24 cellular contexts compared by ENCODE assay signal in genomic region chr16:80915079-80915450, GRCh38.
"Had no signal": no experiment of that assay in that cellular context is flagged by ENCODE, and none has a peak within 500 bp of the region (broad histone marks: within the 10 kb centered on the region; RNA-seq: fewer than 3 reads in every experiment).

No MANE protein-coding gene starts in this region.

- H3K4me3 ChIP-seq: coronary artery, dorsolateral prefrontal cortex, esophagus muscularis mucosa, gastroesophageal sphincter, heart left ventricle, left lung, lung had no signal

- FAIRE-seq: colon, endothelial cell of umbilical vein, frontal cortex, islet of Langerhans, keratinocyte had no signal

- H3K36me3 Mint-ChIP-seq: memory B cell; naive thymus-derived CD4-positive, alpha-beta T cell had no signal

- H3K27ac ChIP-seq: coronary artery, dorsolateral prefrontal cortex, esophagus muscularis mucosa, foreskin keratinocyte, gastroesophageal sphincter, heart left ventricle, left lung had no signal

- DNase-seq: dermis blood vessel endothelial cell; dorsolateral prefrontal cortex; effector CD4-positive, alpha-beta T cell; effector memory CD4-positive, alpha-beta T cell; foreskin keratinocyte; heart left ventricle; hippocampal formation; left cardiac atrium; left lung; left ventricle myocardium superior; mammary epithelial cell; mesendoderm; midbrain; naive thymus-derived CD4-positive, alpha-beta T cell had no signal

- H3K4me1 Mint-ChIP-seq: memory B cell; naive thymus-derived CD4-positive, alpha-beta T cell had no signal

- H3K4me1 ChIP-seq: esophagus muscularis mucosa, foreskin keratinocyte, gastroesophageal sphincter, heart left ventricle, left lung had no signal

- H3K4me3 Mint-ChIP-seq: memory B cell; naive thymus-derived CD4-positive, alpha-beta T cell had no signal

- H3K27me3 ChIP-seq: dorsolateral prefrontal cortex, foreskin keratinocyte, heart left ventricle, left lung had no signal

- ATAC-seq: foreskin keratinocyte; gastroesophageal sphincter; heart left ventricle; left cardiac atrium; left lung; left ventricle myocardium superior; naive thymus-derived CD4-positive, alpha-beta T cell had no signal

- H3K36me3 ChIP-seq: esophagus muscularis mucosa, gastroesophageal sphincter, heart left ventricle, left lung had no signal

- H3K27ac Mint-ChIP-seq: memory B cell; naive thymus-derived CD4-positive, alpha-beta T cell had no signal
